ENCODE assay signal across 32 cellular contexts in genomic region chr15:91235376-91235775, GRCh38.
"Had no signal": no experiment of that assay in that cellular context is flagged by ENCODE, and none has a peak within 500 bp of the region (broad histone marks: within the 10 kb centered on the region; RNA-seq: fewer than 3 reads in every experiment).

No MANE protein-coding gene starts in this region.

- H3K4me1 Mint-ChIP-seq: immature natural killer cell; memory B cell; naive thymus-derived CD4-positive, alpha-beta T cell; nephron; stimulated activated effector memory CD8-positive, alpha-beta T cell treated with anti-CD3 and anti-CD28 coated beads, Interleukin-12 subunit alpha, Interleukin-12 subunit beta, amount 100 ng/mL, for 72 hours had no signal

- DNase-seq: colonic mucosa; effector CD8-positive, alpha-beta T cell; erythroblast; esophagus squamous epithelium; foreskin melanocyte; hypothalamus; immature natural killer cell; islet precursor cell; kidney glomerular epithelial cell; left colon; left ventricle myocardium superior; lower lobe of right lung; midbrain; naive thymus-derived CD4-positive, alpha-beta T cell; occipital lobe; ovary; posterior cingulate gyrus; psoas muscle; right cardiac atrium; sigmoid colon; stimulated activated CD4-positive, alpha-beta T cell treated with anti-CD3 and anti-CD28 coated beads, Interleukin-2, amount 100 ng/mL, for 24 hours; stimulated activated CD4-positive, alpha-beta T cell treated with anti-CD3 and anti-CD28 coated beads, Interleukin-4, amount 100 ng/mL, for 24 hours; stimulated activated naive CD4-positive, alpha-beta T cell treated with Interleukin-2 at 50 U/mL for 16 hours; stomach; upper lobe of right lung; uterus had no signal

- H3K27ac Mint-ChIP-seq: dendritic cell treated with granulocyte-macrophage colony-stimulating factor and Interleukin-4, amounts not matched to agents 40 ng/mL and 50 ng/mL, for 4 days; immature natural killer cell; memory B cell; naive thymus-derived CD4-positive, alpha-beta T cell; nephron; stimulated activated effector memory CD8-positive, alpha-beta T cell treated with anti-CD3 and anti-CD28 coated beads, Interleukin-12 subunit alpha, Interleukin-12 subunit beta, amount 100 ng/mL, for 72 hours had no signal

- H3K4me3 ChIP-seq: colonic mucosa, esophagus squamous epithelium, lower lobe of right lung, ovary, psoas muscle, sigmoid colon, stomach, thoracic aorta, tibial nerve, upper lobe of right lung, uterus had no signal

- H3K36me3 Mint-ChIP-seq: immature natural killer cell; naive thymus-derived CD4-positive, alpha-beta T cell; stimulated activated effector memory CD8-positive, alpha-beta T cell treated with anti-CD3 and anti-CD28 coated beads, Interleukin-12 subunit alpha, Interleukin-12 subunit beta, amount 100 ng/mL, for 72 hours had no signal

- H3K9me3 Mint-ChIP-seq: dendritic cell treated with granulocyte-macrophage colony-stimulating factor and Interleukin-4, amounts not matched to agents 40 ng/mL and 50 ng/mL, for 4 days; immature natural killer cell; naive thymus-derived CD4-positive, alpha-beta T cell; nephron; stimulated activated effector memory CD8-positive, alpha-beta T cell treated with anti-CD3 and anti-CD28 coated beads, Interleukin-12 subunit alpha, Interleukin-12 subunit beta, amount 100 ng/mL, for 72 hours had no signal

- H3K4me3 Mint-ChIP-seq: dendritic cell treated with granulocyte-macrophage colony-stimulating factor and Interleukin-4, amounts not matched to agents 40 ng/mL and 50 ng/mL, for 4 days; immature natural killer cell; memory B cell; naive thymus-derived CD4-positive, alpha-beta T cell; nephron; stimulated activated effector memory CD8-positive, alpha-beta T cell treated with anti-CD3 and anti-CD28 coated beads, Interleukin-12 subunit alpha, Interleukin-12 subunit beta, amount 100 ng/mL, for 72 hours had no signal

- H3K27ac ChIP-seq: colonic mucosa, esophagus squamous epithelium, lower lobe of right lung, ovary, psoas muscle, sigmoid colon, stomach, thoracic aorta, tibial nerve, upper lobe of right lung, uterus had no signal

- H3K9me3 ChIP-seq: colonic mucosa, esophagus squamous epithelium, lower lobe of right lung, ovary, psoas muscle, sigmoid colon, stomach, thoracic aorta, tibial nerve, upper lobe of right lung, uterus had no signal

- H3K4me1 ChIP-seq: colonic mucosa, esophagus squamous epithelium, lower lobe of right lung, psoas muscle, sigmoid colon, stomach, upper lobe of right lung, uterus had no signal

- H3K36me3 ChIP-seq: colonic mucosa, esophagus squamous epithelium, lower lobe of right lung, ovary, sigmoid colon, stomach, thoracic aorta, tibial nerve, upper lobe of right lung, uterus had no signal
